ENCODE assay signal across 8 cellular contexts in genomic region chr1:27045973-27046558, GRCh38. TPM values are rescaled to one million over a fixed set of nuclear protein-coding genes. Genes with fewer than 3 reads are reported as not detected.
A peak's percentile ranks its signal among the peaks of the same experiment; 100 is the strongest.
DNase-seq lines count a peak whose midpoint lies in the region; ATAC-seq and TF ChIP-seq lines count a peak whose summit lies in the region.

No MANE protein-coding gene starts in this region.

- no peaks in the 10 kb centered on the region for H3K9me3 ChIP-seq in liver (ENCODE audit: control insufficient read depth in 4 of 4, low read length in 3 of 4)

- H3K9ac ChIP-seq in liver (ENCODE audit: low read depth in 1 of 2, low read length in 2 of 2) = no peak overlapping the region

- no peak overlapping the region for H3K27ac ChIP-seq in liver (ENCODE audit: low read depth in 1 of 2, low read length in 2 of 2)

- peak; percentile 82 for TF ChIP-seq CTCF in liver (IDR thresholded peaks at IDR 0.05; ENCODE audit: low read depth, low read length, missing input control)

- peak; percentile 68 to 79 for TF ChIP-seq RAD21 in liver (IDR thresholded peaks at IDR 0.05)

- ATAC-seq in HG03108 (IDR thresholded peaks at IDR 0.05; ENCODE audit: unreplicated experiment) = no peak

- WGBS in liver = 27% methylated on average over 17 of the region's 17 CpGs

- DNase-seq in NCI-H1694 treated with DMSO at 0.1 percent for 48 hours (lab: John Stamatoyannopoulos, UW) (peak; percentile 9), NCI-H1694 (lab: John Stamatoyannopoulos, UW) (no peak), NCI-H1930 (lab: John Stamatoyannopoulos, UW) (peak; percentile 27 to 63), cerebellar cortex (ENCODE audit: low spot score) (peak; percentile 82)
- peak; percentile 42 for DNase-seq in activated CD4-positive, alpha-beta T cell treated with anti-CD3 and anti-CD28 coated beads for 1 hour
- peak; percentile 31 to 51 (median 40) for DNase-seq in stimulated activated CD4-positive, alpha-beta T cell treated with anti-CD3 and anti-CD28 coated beads, TNF-alpha, amount 100 ng/mL, for 48 hours (ENCODE audit: low read depth in 3 of 3)

- H3K27me3 ChIP-seq in liver (ENCODE audit: control insufficient read depth in 4 of 4, insufficient read depth in 4 of 4, low read length in 3 of 4) = no peaks in the 10 kb centered on the region

- peaks cover 0 to 8% (median 6%) of the 10 kb centered on the region in 4 donors for H3K4me1 ChIP-seq in liver (ENCODE audit: control insufficient read depth in 4 of 4, insufficient read depth in 4 of 4, low read length in 3 of 4)

- no peaks in the 10 kb centered on the region for H3K36me3 ChIP-seq in liver (ENCODE audit: control insufficient read depth in 4 of 4, insufficient read depth in 3 of 4, low read depth in 1 of 4, low read length in 3 of 4)

- H3K4me3 ChIP-seq in liver (ENCODE audit: low read depth in 1 of 3, low read length in 3 of 3) = no peak overlapping the region

TF ChIP-seq in liver, 16 proteins besides CTCF, POLR2A, EP300 and RAD21:
- TF ChIP-seq NR2F2 (IDR thresholded peaks at IDR 0.05) (peak; percentile 70), JUND (IDR thresholded peaks at IDR 0.05) (no peak), RXRA (IDR thresholded peaks at IDR 0.05) (peak in 1 of 2 donors; percentile 44)

RNA-seq across cellular contexts. Expression of gene TENT5B, which starts 33.4 kb away (rescaled TPM):
- total RNA-seq in liver = under 1 TPM; 0.23 to 0.59 TPM
- polyA plus RNA-seq in liver = under 1 TPM; 0.25 to 0.47 TPM

RNA-seq across cellular contexts. Expression of gene TRNP1, which starts 52.6 kb away (rescaled TPM):
- 10 to 100 TPM in 1 of 2 donors, 1 to 10 TPM in 1; 1.3 to 10.0 TPM for total RNA-seq in liver
- 1 to 10 TPM in 1 of 2 donors, under 1 TPM in 1; 0.97 to 3.5 TPM for polyA plus RNA-seq in liver
